20 cellular contexts compared by ENCODE assay signal in the genomic region with DNA sequence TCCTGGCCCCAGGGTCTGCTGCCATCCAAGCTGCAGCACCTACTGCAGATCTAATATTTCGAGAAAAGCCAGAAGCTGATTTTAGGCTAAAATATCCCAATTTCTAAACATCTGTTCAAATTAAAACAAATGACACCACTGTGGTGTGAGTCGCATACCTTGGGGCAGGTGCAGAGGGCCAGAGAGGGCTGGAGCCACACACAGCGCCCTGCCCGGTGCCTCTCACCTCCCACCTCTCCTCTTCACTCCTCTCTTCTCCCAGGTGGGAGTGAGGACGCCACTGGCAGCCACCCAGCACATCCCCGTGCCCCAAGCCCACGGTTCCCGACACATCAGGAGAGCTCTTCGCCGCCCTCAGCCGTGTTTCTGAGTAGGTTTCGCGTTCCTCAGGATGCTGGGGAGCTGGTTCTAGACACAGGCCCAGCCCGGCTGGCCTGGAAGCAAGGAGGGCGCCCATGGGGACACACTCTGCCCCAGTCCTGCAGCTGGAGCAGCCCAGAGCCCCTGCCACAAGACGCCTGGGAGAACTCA. TPM values are rescaled to one million over a fixed set of nuclear protein-coding genes. Genes with fewer than 3 reads are reported as not detected.
DNase-seq lines count a peak whose midpoint lies in the region; ATAC-seq and TF ChIP-seq lines count a peak whose summit lies in the region.
"Had no signal": no experiment of that assay in that cellular context is flagged by ENCODE, and none has a peak within 500 bp of the region (broad histone marks: within the 10 kb centered on the region; RNA-seq: fewer than 3 reads in every experiment).

No MANE protein-coding gene starts in this region.

- TF ChIP-seq CTCF in CD4-positive, alpha-beta T cell (IDR thresholded peaks at IDR 0.05) = no peak
- TF ChIP-seq CTCF in nephron progenitor cell (IDR thresholded peaks at IDR 0.05) = no peak

- no peaks in the 10 kb centered on the region for H3K27me3 Mint-ChIP-seq in activated naive CD4-positive, alpha-beta T cell treated with anti-CD3 and anti-CD28 coated beads, Interleukin-2, amount 50 U/mL, for 24 hours
- no peaks in the 10 kb centered on the region for H3K27me3 Mint-ChIP-seq in CD4-positive, alpha-beta T cell
- H3K27me3 Mint-ChIP-seq in T-cell = no peaks in the 10 kb centered on the region
- peaks cover 7% of the 10 kb centered on the region for H3K27me3 Mint-ChIP-seq in nephron progenitor cell (ENCODE audit: low read depth, poor library complexity)

- H3K27ac Mint-ChIP-seq in activated naive CD4-positive, alpha-beta T cell treated with anti-CD3 and anti-CD28 coated beads, Interleukin-2, amount 50 U/mL, for 24 hours = no peak overlapping the region
- H3K27ac Mint-ChIP-seq in CD4-positive, alpha-beta T cell = peak overlapping the region; percentile 75
- H3K27ac Mint-ChIP-seq in T-cell (peak overlapping the region in 1 of 2 donors; percentile 55), nephron progenitor cell (peak overlapping the region; percentile 7)

- H3K9me3 Mint-ChIP-seq in activated naive CD4-positive, alpha-beta T cell treated with anti-CD3 and anti-CD28 coated beads, Interleukin-2, amount 50 U/mL, for 24 hours = peaks cover 1% of the 10 kb centered on the region
- no peaks in the 10 kb centered on the region for H3K9me3 Mint-ChIP-seq in CD4-positive, alpha-beta T cell
- H3K9me3 Mint-ChIP-seq in T-cell (no peaks in the 10 kb centered on the region), nephron progenitor cell (peaks cover 4% of the 10 kb centered on the region)

- in situ Hi-C loops in KBM-7 (cut with MboI; ENCODE audit: low pct_unique_long_range_greater_than_20kb, low sequenced_read_pairs) = no loop called here

- no peak for ATAC-seq in CD4-positive, alpha-beta T cell (ENCODE audit: poor library complexity)
- no peak for ATAC-seq in T-cell (replicated peaks in 1 of 4)
- ATAC-seq: GM12878, Panc1 had no signal

- POLR2A ChIA-PET in CD4-positive, alpha-beta T cell (lab: Charles Lee) = no interaction called here
- POLR2A ChIA-PET in T-cell (lab: Charles Lee) = no interaction called here

- H3K27ac ChIP-seq in CD4-positive, alpha-beta T cell (ENCODE audit: low read depth, low read length) = no peak overlapping the region
- H3K27ac ChIP-seq: SJSA1 had no signal

- H3K36me3 Mint-ChIP-seq in activated naive CD4-positive, alpha-beta T cell treated with anti-CD3 and anti-CD28 coated beads, Interleukin-2, amount 50 U/mL, for 24 hours = peaks cover 11% of the 10 kb centered on the region
- H3K36me3 Mint-ChIP-seq in CD4-positive, alpha-beta T cell (ENCODE audit: low read depth) = peaks cover 10% of the 10 kb centered on the region
- H3K36me3 Mint-ChIP-seq in T-cell = peaks cover 6% of the 10 kb centered on the region
- peaks cover 22% of the 10 kb centered on the region for H3K36me3 Mint-ChIP-seq in nephron progenitor cell (ENCODE audit: low read depth)

- peak overlapping the region; percentile 78 for H3K4me3 Mint-ChIP-seq in activated naive CD4-positive, alpha-beta T cell treated with anti-CD3 and anti-CD28 coated beads, Interleukin-2, amount 50 U/mL, for 24 hours
- peak overlapping the region; percentile 63 for H3K4me3 Mint-ChIP-seq in CD4-positive, alpha-beta T cell
- H3K4me3 Mint-ChIP-seq in T-cell = peak overlapping the region; percentile 18 to 79 (median 67)
- no peak overlapping the region for H3K4me3 Mint-ChIP-seq in nephron progenitor cell

- DNase-seq in activated naive CD4-positive, alpha-beta T cell treated with anti-CD3 and anti-CD28 coated beads, Interleukin-2, amount 50 U/mL, for 16 hours = no peak
- DNase-seq in CD4-positive, alpha-beta T cell = no peak
- no peak for DNase-seq in T-cell
- no peak for DNase-seq in nephron progenitor cell
- DNase-seq in KBM-7 = no peak
- DNase-seq in occipital lobe (lab: John Stamatoyannopoulos, UW) = no peak
- DNase-seq: activated effector memory CD4-positive, alpha-beta T cell treated with Interleukin-2 at 50 U/mL for 16 hours; aorta; Caco-2; dermis blood vessel endothelial cell; DMS79 treated with DMSO at 0.1 percent for 48 hours; kidney glomerular epithelial cell; mesendoderm; NCI-H2107; NCI-H510A; NK-92 treated with Interleukin-12 subunit alpha and Interleukin-12 subunit beta, amount 100 ng/mL, for 24 hours had no signal

- H3K27me3 ChIP-seq in CD4-positive, alpha-beta T cell (ENCODE audit: control insufficient read depth, insufficient read depth, low read length) = no peaks in the 10 kb centered on the region
- H3K27me3 ChIP-seq: SJSA1 had no signal

- no peaks in the 10 kb centered on the region for H3K9me3 ChIP-seq in CD4-positive, alpha-beta T cell (ENCODE audit: control insufficient read depth, low read length)
- H3K9me3 ChIP-seq: Caco-2, SJSA1 had no signal

- CTCF ChIA-PET in CD4-positive, alpha-beta T cell (lab: Charles Lee) = no interaction called here
- CTCF ChIA-PET in T-cell (lab: Charles Lee) = no interaction called here

- peaks cover 47% of the 10 kb centered on the region for H3K4me1 Mint-ChIP-seq in activated naive CD4-positive, alpha-beta T cell treated with anti-CD3 and anti-CD28 coated beads, Interleukin-2, amount 50 U/mL, for 24 hours
- peaks cover 40% of the 10 kb centered on the region for H3K4me1 Mint-ChIP-seq in CD4-positive, alpha-beta T cell (ENCODE audit: low read depth)
- H3K4me1 Mint-ChIP-seq in T-cell (peaks cover 33 to 59% (median 44%) of the 10 kb centered on the region in 3 donors), nephron progenitor cell (peaks cover 63% of the 10 kb centered on the region)

- intact Hi-C loops in CD4-positive, alpha-beta T cell (cut with DNase I, micrococcal nuclease) = loop anchor here (5.0 to 10.0 kb wide), 5 partner anchors 111 to 1051 kb away; a partner anchor contains a TSS

RNA-seq across cellular contexts. Expression of a gene that starts 21.4 kb away (rescaled TPM):
- total RNA-seq in CD4-positive, alpha-beta T cell = 10 to 100 TPM; 27.5 to 31.4 TPM
- 10 to 100 TPM; 27.3 to 34.5 (median 29.7) TPM for total RNA-seq in T-cell
- total RNA-seq in occipital lobe = 22.0 TPM

RNA-seq across cellular contexts. Expression of a gene that starts 21.9 kb away (rescaled TPM):
- total RNA-seq in CD4-positive, alpha-beta T cell = 10 to 100 TPM; 86.5 to 89.4 TPM
- total RNA-seq in T-cell (100 to 1,000 TPM in 4 of 5 donors, 10 to 100 TPM in 1; 98.4 to 127 (median 108) TPM), occipital lobe (33.7 TPM)

RNA-seq across cellular contexts. Expression of a gene that starts 57.0 kb away (rescaled TPM):
- total RNA-seq in CD4-positive, alpha-beta T cell = not detected
- total RNA-seq in T-cell (under 1 TPM in 3 of 5 donors, not detected in 2; 0.20 to 0.89 (median 0.35) TPM), occipital lobe (22.8 TPM)

Comparison
In these comparisons a context has a peak if more than half of its experiments do, and no peak if none do; other contexts are left out.
1. RNA of a gene that starts 57.0 kb away (total RNA-seq): 22.8 TPM in occipital lobe (single experiment); 0.20 to 0.89 TPM in T-cell and not detected in CD4-positive, alpha-beta T cell; every median in the first group is over 10 times any median in the second.